Comparison of ENCODE assay signal across 1 cellular context in the genomic region with DNA sequence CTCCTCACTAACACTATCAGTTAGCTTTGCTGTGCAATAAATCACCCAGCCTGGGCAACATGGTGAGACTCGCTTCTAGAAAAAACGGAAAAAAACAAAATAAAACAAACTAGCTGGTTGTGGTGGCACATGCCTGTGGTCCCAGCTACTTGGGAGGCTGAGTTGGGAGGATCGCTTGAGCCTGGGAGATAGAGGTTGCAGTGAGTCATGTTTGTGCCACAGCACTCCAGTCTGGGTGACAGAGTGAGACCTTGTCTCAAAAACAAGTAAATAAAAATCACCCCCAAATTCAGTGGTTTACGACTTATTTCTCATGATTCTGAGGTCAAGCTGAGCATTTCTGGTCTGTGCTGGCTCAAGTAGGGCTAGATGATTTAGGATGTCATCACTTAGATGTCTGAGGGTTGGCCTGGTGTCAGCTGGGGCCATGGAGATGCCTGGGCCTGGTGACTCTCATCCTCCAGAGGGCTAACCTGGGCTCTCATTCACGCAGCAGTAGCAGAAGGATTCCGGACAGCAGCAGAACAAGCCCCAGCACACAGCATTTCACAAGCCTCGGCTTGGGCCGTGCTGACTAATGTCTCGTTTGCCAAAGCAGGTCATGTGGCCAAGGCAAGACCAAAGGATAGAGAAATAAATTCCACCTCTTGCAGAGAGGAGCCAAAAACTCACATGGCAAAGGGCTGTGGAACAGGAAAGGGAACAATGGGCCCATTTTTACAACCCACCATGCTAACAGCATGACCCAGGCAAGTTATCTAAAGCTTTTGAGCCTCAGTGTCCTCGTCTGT.
TF ChIP-seq lines count a peak whose summit lies in the region.

No MANE protein-coding gene starts in this region.

TF ChIP-seq in HepG2, 621 proteins besides CTCF, POLR2A, EP300 and RAD21 (continued from another document and continues in another):
- no peak for TF ChIP-seq ZNF318 (CRISPR knock-in tag; IDR thresholded peaks at IDR 0.05)
- peak; percentile 85 for TF ChIP-seq XRCC5 (optimal IDR thresholded peaks at IDR 0.05; ENCODE audit: low read length)
- no peak for TF ChIP-seq ZXDC (CRISPR knock-in tag; IDR thresholded peaks at IDR 0.05)
- no peak; the same call in 1 of the 2 replicates for TF ChIP-seq ZNF143 (CRISPR knock-in tag; IDR thresholded peaks at IDR 0.05)
- TF ChIP-seq, protein P1, sequence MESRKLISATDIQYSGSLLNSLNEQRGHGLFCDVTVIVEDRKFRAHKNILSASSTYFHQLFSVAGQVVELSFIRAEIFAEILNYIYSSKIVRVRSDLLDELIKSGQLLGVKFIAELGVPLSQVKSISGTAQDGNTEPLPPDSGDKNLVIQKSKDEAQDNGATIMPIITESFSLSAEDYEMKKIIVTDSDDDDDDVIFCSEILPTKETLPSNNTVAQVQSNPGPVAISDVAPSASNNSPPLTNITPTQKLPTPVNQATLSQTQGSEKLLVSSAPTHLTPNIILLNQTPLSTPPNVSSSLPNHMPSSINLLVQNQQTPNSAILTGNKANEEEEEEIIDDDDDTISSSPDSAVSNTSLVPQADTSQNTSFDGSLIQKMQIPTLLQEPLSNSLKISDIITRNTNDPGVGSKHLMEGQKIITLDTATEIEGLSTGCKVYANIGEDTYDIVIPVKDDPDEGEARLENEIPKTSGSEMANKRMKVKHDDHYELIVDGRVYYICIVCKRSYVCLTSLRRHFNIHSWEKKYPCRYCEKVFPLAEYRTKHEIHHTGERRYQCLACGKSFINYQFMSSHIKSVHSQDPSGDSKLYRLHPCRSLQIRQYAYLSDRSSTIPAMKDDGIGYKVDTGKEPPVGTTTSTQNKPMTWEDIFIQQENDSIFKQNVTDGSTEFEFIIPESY (CRISPR knock-in tag; IDR thresholded peaks at IDR 0.05): peak; percentile 20; the same call in 1 of the 2 replicates
- TF ChIP-seq SP1 (IDR thresholded peaks at IDR 0.05): no peak
- no peak for TF ChIP-seq SP1 (CRISPR knock-in tag; IDR thresholded peaks at IDR 0.05)
- TF ChIP-seq ZNF264 (CRISPR knock-in tag; IDR thresholded peaks at IDR 0.05): no peak
- TF ChIP-seq ZNF296 (CRISPR knock-in tag; conservative IDR thresholded peaks at IDR 0.05): no peak
- TF ChIP-seq CENPT (CRISPR knock-in tag; IDR thresholded peaks at IDR 0.05; ENCODE audit: low read depth): no peak
- TF ChIP-seq MAFG (CRISPR knock-in tag; IDR thresholded peaks at IDR 0.05): 0 out of 2 replicates have a peak, but pooled peaks have one; percentile 38
- no peak for TF ChIP-seq NR2F6 (IDR thresholded peaks at IDR 0.05)
- peak; percentile 54; the same call in 1 of the 2 replicates for TF ChIP-seq NR2F6 (CRISPR knock-in tag; IDR thresholded peaks at IDR 0.05)
- peak; percentile 66; the same call in 1 of the 2 replicates for TF ChIP-seq ZNF350 (CRISPR knock-in tag; IDR thresholded peaks at IDR 0.05; ENCODE audit: borderline replicate concordance, low read depth)
- peak; percentile 83 for TF ChIP-seq USF2 (IDR thresholded peaks at IDR 0.05; ENCODE audit: low read depth, low read length)
- peak; percentile 77; the same call in 1 of the 2 replicates for TF ChIP-seq USF2 (CRISPR knock-in tag; IDR thresholded peaks at IDR 0.05; ENCODE audit: borderline replicate concordance)
- 0 out of 2 replicates have a peak, but pooled peaks have one; percentile 40 for TF ChIP-seq IKZF5 (CRISPR knock-in tag; IDR thresholded peaks at IDR 0.05)
- no peak for TF ChIP-seq ARID2 (CRISPR knock-in tag; IDR thresholded peaks at IDR 0.05; ENCODE audit: borderline replicate concordance)
- TF ChIP-seq PRPF4 (IDR thresholded peaks at IDR 0.05; ENCODE audit: low read depth, low read length, poor library complexity, severe bottlenecking): no peak
- no peak for TF ChIP-seq ATM (IDR thresholded peaks at IDR 0.05; ENCODE audit: borderline replicate concordance)
- TF ChIP-seq FOXA1 (IDR thresholded peaks at IDR 0.05): no peak
- TF ChIP-seq FOXA1 (CRISPR knock-in tag; IDR thresholded peaks at IDR 0.05): peak; percentile 34; the same call in 1 of the 2 replicates
- TF ChIP-seq NR2F2 (IDR thresholded peaks at IDR 0.05; ENCODE audit: borderline replicate concordance, low read depth): no peak
- no peak for TF ChIP-seq ZNF766 (CRISPR knock-in tag; IDR thresholded peaks at IDR 0.05; ENCODE audit: borderline replicate concordance)
- TF ChIP-seq, protein P2, sequence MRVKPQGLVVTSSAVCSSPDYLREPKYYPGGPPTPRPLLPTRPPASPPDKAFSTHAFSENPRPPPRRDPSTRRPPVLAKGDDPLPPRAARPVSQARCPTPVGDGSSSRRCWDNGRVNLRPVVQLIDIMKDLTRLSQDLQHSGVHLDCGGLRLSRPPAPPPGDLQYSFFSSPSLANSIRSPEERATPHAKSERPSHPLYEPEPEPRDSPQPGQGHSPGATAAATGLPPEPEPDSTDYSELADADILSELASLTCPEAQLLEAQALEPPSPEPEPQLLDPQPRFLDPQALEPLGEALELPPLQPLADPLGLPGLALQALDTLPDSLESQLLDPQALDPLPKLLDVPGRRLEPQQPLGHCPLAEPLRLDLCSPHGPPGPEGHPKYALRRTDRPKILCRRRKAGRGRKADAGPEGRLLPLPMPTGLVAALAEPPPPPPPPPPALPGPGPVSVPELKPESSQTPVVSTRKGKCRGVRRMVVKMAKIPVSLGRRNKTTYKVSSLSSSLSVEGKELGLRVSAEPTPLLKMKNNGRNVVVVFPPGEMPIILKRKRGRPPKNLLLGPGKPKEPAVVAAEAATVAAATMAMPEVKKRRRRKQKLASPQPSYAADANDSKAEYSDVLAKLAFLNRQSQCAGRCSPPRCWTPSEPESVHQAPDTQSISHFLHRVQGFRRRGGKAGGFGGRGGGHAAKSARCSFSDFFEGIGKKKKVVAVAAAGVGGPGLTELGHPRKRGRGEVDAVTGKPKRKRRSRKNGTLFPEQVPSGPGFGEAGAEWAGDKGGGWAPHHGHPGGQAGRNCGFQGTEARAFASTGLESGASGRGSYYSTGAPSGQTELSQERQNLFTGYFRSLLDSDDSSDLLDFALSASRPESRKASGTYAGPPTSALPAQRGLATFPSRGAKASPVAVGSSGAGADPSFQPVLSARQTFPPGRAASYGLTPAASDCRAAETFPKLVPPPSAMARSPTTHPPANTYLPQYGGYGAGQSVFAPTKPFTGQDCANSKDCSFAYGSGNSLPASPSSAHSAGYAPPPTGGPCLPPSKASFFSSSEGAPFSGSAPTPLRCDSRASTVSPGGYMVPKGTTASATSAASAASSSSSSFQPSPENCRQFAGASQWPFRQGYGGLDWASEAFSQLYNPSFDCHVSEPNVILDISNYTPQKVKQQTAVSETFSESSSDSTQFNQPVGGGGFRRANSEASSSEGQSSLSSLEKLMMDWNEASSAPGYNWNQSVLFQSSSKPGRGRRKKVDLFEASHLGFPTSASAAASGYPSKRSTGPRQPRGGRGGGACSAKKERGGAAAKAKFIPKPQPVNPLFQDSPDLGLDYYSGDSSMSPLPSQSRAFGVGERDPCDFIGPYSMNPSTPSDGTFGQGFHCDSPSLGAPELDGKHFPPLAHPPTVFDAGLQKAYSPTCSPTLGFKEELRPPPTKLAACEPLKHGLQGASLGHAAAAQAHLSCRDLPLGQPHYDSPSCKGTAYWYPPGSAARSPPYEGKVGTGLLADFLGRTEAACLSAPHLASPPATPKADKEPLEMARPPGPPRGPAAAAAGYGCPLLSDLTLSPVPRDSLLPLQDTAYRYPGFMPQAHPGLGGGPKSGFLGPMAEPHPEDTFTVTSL (CRISPR knock-in tag; IDR thresholded peaks at IDR 0.05; ENCODE audit: borderline replicate concordance): no peak
- TF ChIP-seq HNRNPLL (IDR thresholded peaks at IDR 0.05; ENCODE audit: low read depth, low read length, poor library complexity, severe bottlenecking): no peak
- peak; percentile 41; the same call in 1 of the 2 replicates for TF ChIP-seq HIVEP1 (CRISPR knock-in tag; IDR thresholded peaks at IDR 0.05)
- TF ChIP-seq CEBPG (CRISPR knock-in tag; IDR thresholded peaks at IDR 0.05): peak; percentile 80
- TF ChIP-seq FOXA3 (CRISPR knock-in tag; IDR thresholded peaks at IDR 0.05): peak; percentile 50; the same call in 1 of the 2 replicates
- TF ChIP-seq DNMT1 (CRISPR knock-in tag; IDR thresholded peaks at IDR 0.05): no peak
- TF ChIP-seq BORCS8-MEF2B (CRISPR knock-in tag; IDR thresholded peaks at IDR 0.05): peak; percentile 25; the same call in 1 of the 2 replicates
- no peak for TF ChIP-seq ZNF34 (CRISPR knock-in tag; IDR thresholded peaks at IDR 0.05; ENCODE audit: borderline replicate concordance)
- no peak; the same call in 1 of the 2 replicates for TF ChIP-seq GATAD1 (CRISPR knock-in tag; IDR thresholded peaks at IDR 0.05)
